In genomic region chr1:17538428-17539130, GRCh38 we compare ENCODE assay signal across 8 cellular contexts. TPM values are rescaled to one million over a fixed set of nuclear protein-coding genes. Genes with fewer than 3 reads are reported as not detected.
DNase-seq lines count a peak whose midpoint lies in the region; ATAC-seq and TF ChIP-seq lines count a peak whose summit lies in the region.

No MANE protein-coding gene starts in this region.

- H3K4me3 ChIP-seq in NT2/D1 (ENCODE audit: insufficient read length, low read depth) (peak overlapping the region; percentile 25), cardiac muscle cell (peak overlapping the region; percentile 48)

- intact Hi-C loops in posterior vena cava (cut with DNase I) = no loop called here

- no peaks in the 10 kb centered on the region for H3K36me3 ChIP-seq in NT2/D1 (ENCODE audit: insufficient read depth, insufficient read length, low read length)
- H3K36me3 ChIP-seq in cardiac muscle cell = no peaks in the 10 kb centered on the region

- peak overlapping the region; percentile 50 for H3K27ac ChIP-seq in cardiac muscle cell

- H3K27me3 Mint-ChIP-seq in progenitor cell of endocrine pancreas = peaks cover 54% of the 10 kb centered on the region

- no peaks in the 10 kb centered on the region for H3K9me3 Mint-ChIP-seq in progenitor cell of endocrine pancreas (ENCODE audit: low read depth)

- H3K27me3 ChIP-seq in NT2/D1 (ENCODE audit: insufficient read depth, insufficient read length) = no peaks in the 10 kb centered on the region
- H3K27me3 ChIP-seq in cardiac muscle cell = no peaks in the 10 kb centered on the region

- no peaks in the 10 kb centered on the region for H3K36me3 Mint-ChIP-seq in progenitor cell of endocrine pancreas (ENCODE audit: insufficient read depth)

- TF ChIP-seq CTCF in cardiac muscle cell (IDR thresholded peaks at IDR 0.05; ENCODE audit: low read depth, low read length) (no peak), progenitor cell of endocrine pancreas (IDR thresholded peaks at IDR 0.05; ENCODE audit: unreplicated experiment) (no peak)

- peaks cover 23% of the 10 kb centered on the region for H3K4me1 Mint-ChIP-seq in progenitor cell of endocrine pancreas (ENCODE audit: low read depth)

- DNase-seq in ELR (ENCODE audit: low read depth) (peak; percentile 45), NT2/D1 (ENCODE audit: low read depth, low spot score) (peak; percentile 69), cardiac muscle cell (ENCODE audit: low read depth in 1 of 2, low spot score in 1 of 2) (peak; percentile 23 to 89), progenitor cell of endocrine pancreas (ENCODE audit: low spot score, unreplicated experiment) (peak; percentile 72), posterior vena cava (ENCODE audit: low spot score) (no peak), NCI-H1694 treated with DMSO at 0.1 percent for 48 hours (lab: John Stamatoyannopoulos, UW) (no peak)

- H3K9me3 ChIP-seq in NT2/D1 (ENCODE audit: insufficient read depth, low read length) (no peaks in the 10 kb centered on the region), cardiac muscle cell (ENCODE audit: low read depth) (no peaks in the 10 kb centered on the region)

- H3K4me1 ChIP-seq in NT2/D1 (ENCODE audit: insufficient read depth, insufficient read length) (peaks cover 6% of the 10 kb centered on the region), cardiac muscle cell (ENCODE audit: low read depth) (peaks cover 13% of the 10 kb centered on the region)

- H3K9ac ChIP-seq in NT2/D1 (ENCODE audit: insufficient read length, low read depth) = no peak overlapping the region

- peak overlapping the region; percentile 87 for H3K4me3 Mint-ChIP-seq in progenitor cell of endocrine pancreas (ENCODE audit: low read depth)

- peak overlapping the region; percentile 98 for H3K27ac Mint-ChIP-seq in progenitor cell of endocrine pancreas

- no peak for ATAC-seq in HG02973 (IDR thresholded peaks at IDR 0.05; ENCODE audit: unreplicated experiment)
- ATAC-seq in GM18909 (IDR thresholded peaks at IDR 0.05; ENCODE audit: poor library complexity, unreplicated experiment) = no peak

RNA-seq across cellular contexts. Expression of gene ARHGEF10L, which starts 0.9 kb away (rescaled TPM):
- total RNA-seq in cardiac muscle cell (55.4 and 57.2 TPM in 2 replicates), progenitor cell of endocrine pancreas (28.0 and 31.3 TPM in 2 replicates), posterior vena cava (100 to 1,000 TPM; 103 to 111 TPM)
- polyA plus RNA-seq in cardiac muscle cell = 30.8 and 32.3 TPM in 2 replicates

Comparison
In these comparisons a context has a peak if more than half of its experiments do, and no peak if none do; other contexts are left out.
1. DNase-seq: peak in ELR (single experiment), NT2/D1 (single experiment), cardiac muscle cell (2 of 2) and progenitor cell of endocrine pancreas (single experiment); none in posterior vena cava (single experiment) and NCI-H1694 treated with DMSO at 0.1 percent for 48 hours (single experiment).